In the genomic region with DNA sequence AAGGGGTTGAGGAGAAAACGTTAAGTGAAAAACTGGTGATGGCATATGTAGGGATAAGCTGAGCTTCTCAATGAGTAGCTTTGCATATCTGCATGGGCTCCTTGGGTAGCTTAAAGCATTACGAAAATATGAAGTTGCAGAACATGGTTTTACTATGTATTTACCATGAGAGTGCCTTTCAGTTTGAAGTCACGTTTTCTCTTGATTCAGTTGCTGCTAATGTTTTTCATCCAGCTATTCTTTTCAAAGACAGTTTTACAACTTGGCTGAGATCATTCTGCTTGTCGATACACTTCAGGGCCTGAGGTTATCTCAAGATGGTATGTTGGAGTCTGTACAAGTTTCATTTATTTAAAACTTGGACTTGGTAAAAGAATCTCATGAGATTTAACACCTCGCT, we compare ENCODE assay signal across 35 cellular contexts.
"Had no signal": no experiment of that assay in that cellular context is flagged by ENCODE, and none has a peak within 500 bp of the region (broad histone marks: within the 10 kb centered on the region; RNA-seq: fewer than 3 reads in every experiment).

No MANE protein-coding gene starts in this region.

- H3K36me3 Mint-ChIP-seq: activated CD4-positive, alpha-beta memory T cell treated with anti-CD3 and anti-CD28 coated beads for 36 hours; activated naive CD4-positive, alpha-beta T cell treated with anti-CD3 and anti-CD28 coated beads, Interleukin-2, amount 50 U/mL, for 72 hours; activated naive CD8-positive, alpha-beta T cell treated with anti-CD3 and anti-CD28 coated beads for 36 hours had no signal

- H3K27me3 ChIP-seq: adrenal gland, body of pancreas, brain microvascular endothelial cell, breast epithelium had no signal

- H3K4me3 Mint-ChIP-seq: activated B cell treated with CpG ODN at 0.5 μM for 24 hours; activated CD4-positive, alpha-beta memory T cell treated with anti-CD3 and anti-CD28 coated beads for 36 hours; activated CD4-positive, alpha-beta T cell treated with anti-CD3 and anti-CD28 coated beads, Interleukin-2, amount 10 ng/mL, durations not matched to agents 24 days and 14 days; activated CD8-positive, alpha-beta T cell treated with anti-CD3 and anti-CD28 coated beads for 36 hours; activated naive CD4-positive, alpha-beta T cell treated with anti-CD3 and anti-CD28 coated beads for 36 hours; activated naive CD8-positive, alpha-beta T cell treated with anti-CD3 and anti-CD28 coated beads for 36 hours; activated T-cell treated with anti-CD3 and anti-CD28 coated beads, Interleukin-2, amount 50 U/mL, for 4 hours; activated T-cell treated with anti-CD3 and anti-CD28 coated beads, Interleukin-2, amount 50 U/mL, for 72 hours; activated T-helper 1 cell treated with anti-CD3 and anti-CD28 coated beads, Interleukin-12 subunit alpha, Interleukin-12 subunit beta, Interleukin-2, Interleukin-4 antibody, amounts not matched to agents 30 ng/mL and 10 ng/mL and 1 ng/mL, durations not matched to agents 14 hours and 24 hours and 36 hours; activated T-helper 17 cell treated with anti-CD3 and anti-CD28 coated beads, Interleukin-2, amount 50 U/mL, for 72 hours; T-helper 1 cell treated with Interleukin-12 subunit alpha and Interleukin-12 subunit beta and Interleukin-4 antibody, amounts not matched to agents 30 μg/mL and 1 μg/mL, for 36 hours; T-helper 2 cell treated with Interferon-gamma antibody and Interleukin-4, amounts not matched to agents 5 μg/mL and 100 μg/mL, for 36 hours had no signal

- H3K27ac Mint-ChIP-seq: activated B cell treated with CpG ODN at 0.5 μM for 24 hours; activated CD4-positive, alpha-beta memory T cell treated with anti-CD3 and anti-CD28 coated beads for 36 hours; activated CD4-positive, alpha-beta T cell treated with anti-CD3 and anti-CD28 coated beads, Interleukin-2, amount 10 ng/mL, durations not matched to agents 24 days and 14 days; activated CD8-positive, alpha-beta T cell treated with anti-CD3 and anti-CD28 coated beads for 36 hours; activated naive CD4-positive, alpha-beta T cell treated with anti-CD3 and anti-CD28 coated beads for 36 hours; activated naive CD4-positive, alpha-beta T cell treated with anti-CD3 and anti-CD28 coated beads, Interleukin-2, amount 50 U/mL, for 72 hours; activated naive CD8-positive, alpha-beta T cell treated with anti-CD3 and anti-CD28 coated beads for 36 hours; activated T-cell treated with anti-CD3 and anti-CD28 coated beads, Interleukin-2, amount 50 U/mL, for 72 hours; activated T-helper 1 cell treated with anti-CD3 and anti-CD28 coated beads, Interleukin-12 subunit alpha, Interleukin-12 subunit beta, Interleukin-2, Interleukin-4 antibody, amounts not matched to agents 30 ng/mL and 10 ng/mL and 1 ng/mL, durations not matched to agents 14 hours and 24 hours and 36 hours; activated T-helper 17 cell treated with anti-CD3 and anti-CD28 coated beads, Interleukin-2, amount 50 U/mL, for 72 hours; T-helper 1 cell treated with Interleukin-12 subunit alpha and Interleukin-12 subunit beta and Interleukin-4 antibody, amounts not matched to agents 30 μg/mL and 1 μg/mL, for 36 hours; T-helper 2 cell treated with Interferon-gamma antibody and Interleukin-4, amounts not matched to agents 5 μg/mL and 100 μg/mL, for 36 hours had no signal

- H3K9me3 ChIP-seq: adrenal gland, body of pancreas, breast epithelium had no signal

- H3K4me3 ChIP-seq: adrenal gland, body of pancreas, breast epithelium had no signal

- H3K27me3 Mint-ChIP-seq: activated B cell treated with CpG ODN at 0.5 μM for 24 hours; activated CD4-positive, alpha-beta memory T cell treated with anti-CD3 and anti-CD28 coated beads for 36 hours; activated CD8-positive, alpha-beta T cell treated with anti-CD3 and anti-CD28 coated beads for 36 hours; activated naive CD8-positive, alpha-beta T cell treated with anti-CD3 and anti-CD28 coated beads for 36 hours; activated T-helper 17 cell treated with anti-CD3 and anti-CD28 coated beads, Interleukin-2, amount 50 U/mL, for 72 hours had no signal

- DNase-seq: activated B cell treated with CpG ODN at 0.5 μM for 24 hours; activated CD4-positive, alpha-beta memory T cell treated with anti-CD3 and anti-CD28 coated beads for 36 hours; activated CD4-positive, alpha-beta T cell treated with anti-CD3 and anti-CD28 coated beads for 4 hours; activated CD4-positive, alpha-beta T cell treated with anti-CD3 and anti-CD28 coated beads, Interleukin-2, amount 10 ng/mL, durations not matched to agents 24 days and 14 days; activated CD4-positive, alpha-beta T cell treated with anti-CD3 and anti-CD28 coated beads, Interleukin-2, amount 50 U/mL, for 1 hour; activated CD4-positive, alpha-beta T cell treated with anti-CD3 and anti-CD28 coated beads, Interleukin-2, amount 50 U/mL, for 4 hours; activated CD4-positive, CD25-positive, alpha-beta regulatory T cell treated with anti-CD3 and anti-CD28 coated beads, Interleukin-2, amount 50 U/mL, for 72 hours; activated CD8-positive, alpha-beta memory T cell treated with anti-CD3 and anti-CD28 coated beads, Interleukin-2, amount 50 U/mL, for 4 hours; activated CD8-positive, alpha-beta T cell treated with anti-CD3 and anti-CD28 coated beads for 36 hours; activated effector memory CD4-positive, alpha-beta T cell treated with anti-CD3 and anti-CD28 coated beads, Interleukin-2, amount 50 U/mL, for 16 hours; activated gamma-delta T cell treated with Interleukin-2 at 50 U/mL for 16 hours; activated naive CD4-positive, alpha-beta T cell; activated naive CD4-positive, alpha-beta T cell treated with anti-CD3 and anti-CD28 coated beads for 36 hours; activated naive CD4-positive, alpha-beta T cell treated with anti-CD3 and anti-CD28 coated beads, Interleukin-2, amount 50 U/mL, for 16 hours; activated naive CD8-positive, alpha-beta T cell treated with anti-CD3 and anti-CD28 coated beads for 36 hours; activated T-cell treated with anti-CD3 and anti-CD28 coated beads for 4 hours; activated T-cell treated with anti-CD3 and anti-CD28 coated beads, Interleukin-2, amount 50 U/mL, for 1 hour; activated T-cell treated with anti-CD3 and anti-CD28 coated beads, Interleukin-2, amount 50 U/mL, for 4 hours; activated T-cell treated with anti-CD3 and anti-CD28 coated beads, Interleukin-2, amount 50 U/mL, for 72 hours; adrenal gland; amniotic stem cell; aorta; body of pancreas; brain microvascular endothelial cell; central memory CD4-positive, alpha-beta T cell; T-helper 1 cell; T-helper 2 cell; T-helper 9 cell had no signal

- H3K4me1 ChIP-seq: breast epithelium had no signal

- H3K36me3 ChIP-seq: adrenal gland, brain microvascular endothelial cell, breast epithelium had no signal

- H3K9me3 Mint-ChIP-seq: activated B cell treated with CpG ODN at 0.5 μM for 24 hours; activated CD4-positive, alpha-beta memory T cell treated with anti-CD3 and anti-CD28 coated beads for 36 hours; activated CD4-positive, alpha-beta T cell treated with anti-CD3 and anti-CD28 coated beads, Interleukin-2, amount 10 ng/mL, durations not matched to agents 24 days and 14 days; activated CD8-positive, alpha-beta T cell treated with anti-CD3 and anti-CD28 coated beads for 36 hours; activated naive CD4-positive, alpha-beta T cell treated with anti-CD3 and anti-CD28 coated beads for 36 hours; activated naive CD4-positive, alpha-beta T cell treated with anti-CD3 and anti-CD28 coated beads, Interleukin-2, amount 50 U/mL, for 72 hours; activated naive CD8-positive, alpha-beta T cell treated with anti-CD3 and anti-CD28 coated beads for 36 hours; activated T-cell treated with anti-CD3 and anti-CD28 coated beads, Interleukin-2, amount 50 U/mL, for 4 hours; activated T-cell treated with anti-CD3 and anti-CD28 coated beads, Interleukin-2, amount 50 U/mL, for 72 hours; activated T-helper 1 cell treated with anti-CD3 and anti-CD28 coated beads, Interleukin-12 subunit alpha, Interleukin-12 subunit beta, Interleukin-2, Interleukin-4 antibody, amounts not matched to agents 30 ng/mL and 10 ng/mL and 1 ng/mL, durations not matched to agents 14 hours and 24 hours and 36 hours; activated T-helper 17 cell treated with anti-CD3 and anti-CD28 coated beads, Interleukin-2, amount 50 U/mL, for 72 hours; T-helper 1 cell treated with Interleukin-12 subunit alpha and Interleukin-12 subunit beta and Interleukin-4 antibody, amounts not matched to agents 30 μg/mL and 1 μg/mL, for 36 hours; T-helper 2 cell treated with Interferon-gamma antibody and Interleukin-4, amounts not matched to agents 5 μg/mL and 100 μg/mL, for 36 hours had no signal

- H3K27ac ChIP-seq: body of pancreas, brain microvascular endothelial cell, breast epithelium, VCaP had no signal

- H3K4me1 Mint-ChIP-seq: activated B cell treated with CpG ODN at 0.5 μM for 24 hours; activated CD4-positive, alpha-beta T cell treated with anti-CD3 and anti-CD28 coated beads, Interleukin-2, amount 10 ng/mL, durations not matched to agents 24 days and 14 days; activated T-helper 17 cell treated with anti-CD3 and anti-CD28 coated beads, Interleukin-2, amount 50 U/mL, for 72 hours had no signal
